In genomic region chr3:39812537-39812936, GRCh38 we compare ENCODE assay signal across 9 cellular contexts. TPM values are rescaled to one million over a fixed set of nuclear protein-coding genes. Genes with fewer than 3 reads are reported as not detected.
A peak's percentile ranks its signal among the peaks of the same experiment; 100 is the strongest.
DNase-seq lines count a peak whose midpoint lies in the region; ATAC-seq and TF ChIP-seq lines count a peak whose summit lies in the region.
"Had no signal": no experiment of that assay in that cellular context is flagged by ENCODE, and none has a peak within 500 bp of the region (broad histone marks: within the 10 kb centered on the region; RNA-seq: fewer than 3 reads in every experiment).

No MANE protein-coding gene starts in this region.

- intact Hi-C loops in Calu3 (cut with micrococcal nuclease; ENCODE audit: unreplicated experiment) (loop anchor here (1.0 to 5.0 kb wide), 5 partner anchors 100 to 367 kb away; no protein-coding TSS in a partner anchor), body of pancreas (cut with DNase I) (no loop called here), posterior vena cava (cut with DNase I) (no loop called here)

- 44 to 57% methylated on average over 2 of the region's 2 CpGs for whole genome bisulfite sequencing in body of pancreas, 2 donors

- no peak overlapping the region for H3K4me3 Mint-ChIP-seq in Calu3 (ENCODE audit: low read depth, unreplicated experiment)

- H3K4me3 ChIP-seq in HFF-Myc (replicated peaks; ENCODE audit: low read depth, low read length) (no peak overlapping the region), body of pancreas (no peak overlapping the region)

- H3K27me3 ChIP-seq in body of pancreas: no peaks in the 10 kb centered on the region

- DNase-seq in Calu3 (peak; percentile 30), HFF-Myc (ENCODE audit: extremely low read depth, low read depth) (no peak), body of pancreas (peak; percentile 41 to 65 (median 54)), lung microvascular endothelial cell (ENCODE audit: low read depth in 2 of 2) (peak; percentile 35 to 68), posterior vena cava (ENCODE audit: low spot score) (no peak)

- no peak for TF ChIP-seq CTCF in Calu3 (IDR thresholded peaks at IDR 0.05; ENCODE audit: unreplicated experiment)
- peak; percentile 31 for TF ChIP-seq CTCF in HFF-Myc (IDR thresholded peaks at IDR 0.05; ENCODE audit: low read depth, low read length, missing control alignments)
- TF ChIP-seq CTCF in body of pancreas (IDR thresholded peaks at IDR 0.05): peak in 6 of 7 experiments; percentile 35 to 57 (median 51)

- no peaks in the 10 kb centered on the region for H3K36me3 ChIP-seq in body of pancreas (replicated peaks in 1 of 2; ENCODE audit: insufficient read depth in 1 of 2, low read depth in 2 of 2)

- CTCF ChIA-PET in Calu3 (lab: Charles Lee): interaction anchor here (1.2 kb wide), 1 partner anchor 367 kb away, joined by 10 read pairs; no protein-coding TSS in a partner anchor

- no TSS peak for BruUV-seq in Calu3 (replicated peaks; lab: Mats Ljungman, UMichigan)

- peaks cover 34% of the 10 kb centered on the region for H3K27me3 Mint-ChIP-seq in Calu3 (ENCODE audit: unreplicated experiment)

- H3K4me1 ChIP-seq in body of pancreas: peaks cover 30% of the 10 kb centered on the region

- peaks cover 22% of the 10 kb centered on the region for H3K36me3 Mint-ChIP-seq in Calu3 (ENCODE audit: insufficient read depth, unreplicated experiment)

- no peak overlapping the region for H3K27ac ChIP-seq in body of pancreas

- no peak overlapping the region for H3K27ac Mint-ChIP-seq in Calu3 (ENCODE audit: unreplicated experiment)

- H3K4me1 Mint-ChIP-seq in Calu3 (ENCODE audit: low read depth, unreplicated experiment): peaks cover 21% of the 10 kb centered on the region

- no peak for TF ChIP-seq POLR2A in body of pancreas (IDR thresholded peaks at IDR 0.05)
- TF ChIP-seq POLR2A in GM18505 (IDR thresholded peaks at IDR 0.05; ENCODE audit: borderline replicate concordance, extremely low read depth, insufficient read depth, insufficient read length): no peak

- H3K9me3 ChIP-seq in body of pancreas: no peaks in the 10 kb centered on the region

- no peaks in the 10 kb centered on the region for H3K9me3 Mint-ChIP-seq in Calu3 (ENCODE audit: low read depth, unreplicated experiment)

- ATAC-seq in body of pancreas: no peak
- no peak for ATAC-seq in GM21515 (IDR thresholded peaks at IDR 0.05; ENCODE audit: unreplicated experiment)
- no peak for ATAC-seq in GM18505 (IDR thresholded peaks at IDR 0.05; ENCODE audit: unreplicated experiment)
- ATAC-seq in GM21367 (IDR thresholded peaks at IDR 0.05; ENCODE audit: unreplicated experiment): no peak

RNA-seq across cellular contexts. Expression of gene MYRIP, which starts 3.1 kb away (rescaled TPM):
- total RNA-seq in Calu3 (2022) (5.2 and 5.6 TPM in 2 replicates), body of pancreas (10 to 100 TPM in 1 of 2 donors, 1 to 10 TPM in 1; 5.2 to 12.5 TPM), lung microvascular endothelial cell (4.8 and 5.7 TPM in 2 replicates), posterior vena cava (1 to 10 TPM; 5.8 to 6.7 TPM)
- total RNA-seq: activated CD8-positive, alpha-beta memory T cell treated with anti-CD3 and anti-CD28 coated beads for 36 hours had no signal

Comparison
In these comparisons a context has a peak if more than half of its experiments do, and no peak if none do; other contexts are left out.
1. DNase-seq: peak in Calu3 (single experiment), body of pancreas (4 of 4) and lung microvascular endothelial cell (2 of 2); none in HFF-Myc (single experiment) and posterior vena cava (single experiment).